Comparison of ENCODE assay signal across 7 cellular contexts in the genomic region with DNA sequence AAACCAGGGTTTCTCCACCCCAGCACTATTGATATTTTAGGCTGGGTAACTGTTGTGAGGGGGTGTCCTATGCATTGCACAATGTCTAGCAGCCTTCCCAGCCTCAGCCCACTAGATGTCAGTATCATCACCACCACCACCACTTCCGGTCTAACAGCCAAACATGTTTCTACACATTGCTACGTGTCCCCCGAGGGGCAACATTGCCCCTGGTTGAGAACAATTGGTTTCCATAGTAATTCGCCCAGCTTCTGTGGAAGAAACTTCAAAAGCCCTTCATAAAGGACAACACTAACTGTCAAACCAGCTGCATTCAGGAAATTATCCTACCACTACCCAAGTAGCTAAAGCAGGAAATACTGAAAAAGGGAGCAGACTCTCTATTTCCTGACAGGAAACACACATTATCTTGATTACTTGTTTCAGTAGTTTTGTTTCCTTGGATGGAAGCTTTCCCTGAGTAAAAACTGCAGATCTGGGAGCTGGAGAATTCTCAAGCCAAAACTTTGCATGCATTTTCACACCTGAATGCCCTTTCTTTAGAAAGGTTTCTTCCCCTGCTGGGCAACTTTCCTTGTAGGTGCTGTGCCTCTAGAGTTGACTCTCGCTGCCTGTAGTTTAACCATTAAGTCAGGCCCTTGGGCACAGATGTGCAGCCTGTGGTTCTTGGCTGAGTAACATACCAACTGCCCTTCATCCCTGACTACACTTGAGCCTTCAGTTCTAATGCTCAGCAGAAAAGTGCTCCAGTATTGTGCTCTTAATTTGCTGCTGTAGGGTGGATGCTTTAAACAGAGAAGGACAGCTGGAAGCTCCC. TPM values are rescaled to one million over a fixed set of nuclear protein-coding genes. Genes with fewer than 3 reads are reported as not detected.
A peak's percentile ranks its signal among the peaks of the same experiment; 100 is the strongest.
DNase-seq lines count a peak whose midpoint lies in the region; ATAC-seq and TF ChIP-seq lines count a peak whose summit lies in the region.

No MANE protein-coding gene starts in this region.

- H3K9ac ChIP-seq in mucosa of rectum (ENCODE audit: low read depth in 1 of 2, low read length in 2 of 2): no peak overlapping the region

- H3K27ac ChIP-seq in mucosa of rectum (ENCODE audit: low read depth in 2 of 2, low read length in 2 of 2): no peak overlapping the region

- intact Hi-C loops in activated B cell treated with CpG ODN at 0.5 μM for 24 hours (cut with micrococcal nuclease): loop anchor here (1.0 to 10.0 kb wide), 3 partner anchors 200 to 600 kb away; no protein-coding TSS in a partner anchor

- H3K4me1 Mint-ChIP-seq in activated B cell treated with CpG ODN at 0.5 μM for 24 hours: peaks cover 7% of the 10 kb centered on the region

- ATAC-seq in activated B cell treated with CpG ODN at 0.5 μM for 24 hours (ENCODE audit: low read depth): peak; percentile 99

- DNase-seq in GM13976 (ENCODE audit: low spot score): peak; percentile 37
- peak; percentile 42 for DNase-seq in HCEC 1CT
- DNase-seq in activated B cell treated with CpG ODN at 0.5 μM for 24 hours: peak; percentile 18
- peak; percentile 24 for DNase-seq in choroid plexus epithelial cell (ENCODE audit: low read depth)
- peak; percentile 3 to 73 (median 40) for DNase-seq in stimulated activated naive CD4-positive, alpha-beta T cell (lab: John Stamatoyannopoulos, UW)

- H3K4me3 Mint-ChIP-seq in activated B cell treated with CpG ODN at 0.5 μM for 24 hours: peak overlapping the region; percentile 77

- no peaks in the 10 kb centered on the region for H3K4me1 ChIP-seq in mucosa of rectum (ENCODE audit: control insufficient read depth in 2 of 2, insufficient read depth in 2 of 2, low read length in 2 of 2)

- CTCF ChIA-PET in activated B cell treated with CpG ODN at 0.5 μM for 24 hours (lab: Charles Lee): interaction anchor here (0.6 to 1.8 kb wide), 5 partner anchors 10 to 324 kb away, joined by 3 to 10 read pairs (median 4); no protein-coding TSS in a partner anchor

- peak overlapping the region; percentile 25 for H3K27ac Mint-ChIP-seq in activated B cell treated with CpG ODN at 0.5 μM for 24 hours

- H3K4me3 ChIP-seq in choroid plexus epithelial cell (ENCODE audit: low read depth, low read length) (no peak overlapping the region), mucosa of rectum (ENCODE audit: low read length in 2 of 2) (peak overlapping the region; percentile 26 to 51)

- H3K9me3 ChIP-seq in mucosa of rectum (ENCODE audit: control insufficient read depth in 2 of 2, low read length in 2 of 2): no peaks in the 10 kb centered on the region

- TF ChIP-seq CTCF in GM13976 (IDR thresholded peaks at IDR 0.05; ENCODE audit: borderline replicate concordance, control extremely low read depth, extremely low read depth, insufficient read depth, missing control alignments) (no peak), LNCAP (IDR thresholded peaks at IDR 0.05) (peak; percentile 60), activated B cell treated with CpG ODN at 0.5 μM for 24 hours (IDR thresholded peaks at IDR 0.05) (no peak), choroid plexus epithelial cell (conservative IDR thresholded peaks at IDR 0.05; ENCODE audit: low read depth, low read length) (peak; percentile 55)

- no peaks in the 10 kb centered on the region for H3K27me3 Mint-ChIP-seq in activated B cell treated with CpG ODN at 0.5 μM for 24 hours

- no peaks in the 10 kb centered on the region for H3K36me3 ChIP-seq in mucosa of rectum (ENCODE audit: control insufficient read depth in 2 of 2, insufficient read depth in 2 of 2, low read length in 2 of 2)

- in situ Hi-C loops in GM13976 (cut with MboI; ENCODE audit: low sequenced_read_pairs, unreplicated experiment): no loop called here

- no peaks in the 10 kb centered on the region for H3K36me3 Mint-ChIP-seq in activated B cell treated with CpG ODN at 0.5 μM for 24 hours (ENCODE audit: low read depth)

- POLR2A ChIA-PET in activated B cell treated with CpG ODN at 0.5 μM for 24 hours (lab: Charles Lee): no interaction called here

- H3K9me3 Mint-ChIP-seq in activated B cell treated with CpG ODN at 0.5 μM for 24 hours: no peaks in the 10 kb centered on the region

- no peaks in the 10 kb centered on the region for H3K27me3 ChIP-seq in mucosa of rectum (ENCODE audit: control insufficient read depth in 2 of 2, insufficient read depth in 2 of 2, low read length in 2 of 2)

RNA-seq across cellular contexts. Expression of gene PKHD1, which starts 23.6 kb away (rescaled TPM):
- not detected in 2 replicates for total RNA-seq in activated B cell treated with CpG ODN at 0.5 μM for 24 hours

Comparison
In these comparisons a context has a peak if more than half of its experiments do, and no peak if none do; other contexts are left out.
1. CTCF ChIP-seq: peak in LNCAP (single experiment) and choroid plexus epithelial cell (single experiment); none in GM13976 (single experiment) and activated B cell treated with CpG ODN at 0.5 μM for 24 hours (single experiment).
2. Peak in every context shown above with its lines, with median percentiles within 50 percentile points of each other: DNase-seq.